12 cellular contexts compared by ENCODE assay signal in genomic region chr2:219643084-219643473, GRCh38. TPM values are rescaled to one million over a fixed set of nuclear protein-coding genes. Genes with fewer than 3 reads are reported as not detected.
DNase-seq lines count a peak whose midpoint lies in the region; ATAC-seq, FAIRE-seq and TF ChIP-seq lines count a peak whose summit lies in the region.
"Had no signal": no experiment of that assay in that cellular context is flagged by ENCODE, and none has a peak within 500 bp of the region (broad histone marks: within the 10 kb centered on the region; RNA-seq: fewer than 3 reads in every experiment).

No MANE protein-coding gene starts in this region.

- no peak overlapping the region; the same call in 1 of the 2 replicates for H2AFZ ChIP-seq in GM23338
- no peak overlapping the region for H2AFZ ChIP-seq in neural progenitor cell (replicated peaks)

- FAIRE-seq in GM12891 (lab: Jason Lieb, UNC), result no peak
- FAIRE-seq: pancreas had no signal

- H3K4me1 Mint-ChIP-seq in GM23338 (peaks cover 31% of the 10 kb centered on the region), neural progenitor cell (peaks cover 29% of the 10 kb centered on the region)
- H3K4me1 Mint-ChIP-seq in CD4-positive, alpha-beta memory T cell, result peaks cover 0 to 6% (median 4%) of the 10 kb centered on the region in 4 donors

- no peaks in the 10 kb centered on the region for H3K9me3 ChIP-seq in BLaER1 treated with 17β-estradiol and CSF1 and Interleukin-3, amounts not matched to agents 10 nM and 100 nM (replicated peaks in 1 of 11)
- no peaks in the 10 kb centered on the region for H3K9me3 ChIP-seq in adipocyte (ENCODE audit: control insufficient read depth, low read length)
- H3K9me3 ChIP-seq in neural progenitor cell (ENCODE audit: low read depth), result no peaks in the 10 kb centered on the region
- H3K9me3 ChIP-seq in CD4-positive, alpha-beta memory T cell (ENCODE audit: control insufficient read depth in 1 of 2, low read length in 2 of 2), result no peaks in the 10 kb centered on the region
- H3K9me3 ChIP-seq: pancreas, thyroid gland had no signal

- H3K36me3 Mint-ChIP-seq in GM23338 (ENCODE audit: low read depth), result no peaks in the 10 kb centered on the region
- no peaks in the 10 kb centered on the region for H3K36me3 Mint-ChIP-seq in neural progenitor cell
- no peaks in the 10 kb centered on the region for H3K36me3 Mint-ChIP-seq in CD4-positive, alpha-beta memory T cell

- H3K9me3 Mint-ChIP-seq in GM23338, result 0 out of 3 replicates have a peak, but pooled peaks cover 3% of the 10 kb centered on the region
- H3K9me3 Mint-ChIP-seq in neural progenitor cell, result no peaks in the 10 kb centered on the region
- no peaks in the 10 kb centered on the region for H3K9me3 Mint-ChIP-seq in CD4-positive, alpha-beta memory T cell
- H3K9me3 Mint-ChIP-seq: dendritic cell treated with granulocyte-macrophage colony-stimulating factor and Interleukin-4, amounts not matched to agents 40 ng/mL and 50 ng/mL, for 4 days; T-helper 1 cell treated with Interleukin-12 subunit alpha and Interleukin-12 subunit beta and Interleukin-4 antibody, amounts not matched to agents 30 μg/mL and 1 μg/mL, for 36 hours had no signal

- H3K36me3 ChIP-seq in BLaER1 treated with 17β-estradiol and CSF1 and Interleukin-3, amounts not matched to agents 10 nM and 100 nM, result no peaks in the 10 kb centered on the region
- H3K36me3 ChIP-seq in GM23338 (ENCODE audit: insufficient read depth) (no peaks in the 10 kb centered on the region), adipocyte (ENCODE audit: control insufficient read depth, insufficient read depth, low read length, severe bottlenecking) (no peaks in the 10 kb centered on the region), neural progenitor cell (no peaks in the 10 kb centered on the region)
- H3K36me3 ChIP-seq in CD4-positive, alpha-beta memory T cell (ENCODE audit: insufficient read depth, low read length), result no peaks in the 10 kb centered on the region
- H3K36me3 ChIP-seq: pancreas, thyroid gland had no signal

- POLR2A ChIA-PET in CD4-positive, alpha-beta memory T cell (lab: Charles Lee; ENCODE audit: partially characterized antibody), result interaction anchor here (0.6 kb wide), 1 partner anchor 24 kb away, joined by 3 read pairs; no protein-coding TSS in a partner anchor

- H3K9ac ChIP-seq in BLaER1 treated with 17β-estradiol and CSF1 and Interleukin-3, amounts not matched to agents 10 nM and 100 nM, result peak overlapping the region in 7 of 11 experiments; percentile 27 to 51 (median 43); a peak in 6 of 22 replicates
- H3K9ac ChIP-seq in adipocyte (ENCODE audit: low read length), result peak overlapping the region; percentile 41
- no peak overlapping the region for H3K9ac ChIP-seq in neural progenitor cell

- DNase-seq in GM23338 (ENCODE audit: low spot score) (no peak), adipocyte (ENCODE audit: low read depth) (no peak), neural progenitor cell (ENCODE audit: low spot score) (no peak), GM12891 (ENCODE audit: insufficient read length, low spot score) (no peak)
- DNase-seq in CD4-positive, alpha-beta memory T cell, result no peak

- H4K20me1 ChIP-seq in BLaER1 treated with 17β-estradiol and CSF1 and Interleukin-3, amounts not matched to agents 10 nM and 100 nM, result peaks cover 0 to 11% (median 0%) of the 10 kb centered on the region in 11 experiments; a peak in 1 of 22 replicates
- H4K20me1 ChIP-seq in GM23338 (replicated peaks; ENCODE audit: insufficient read depth), result no peaks in the 10 kb centered on the region
- no peaks in the 10 kb centered on the region for H4K20me1 ChIP-seq in neural progenitor cell (ENCODE audit: low read depth)

- intact Hi-C loops in CD4-positive, alpha-beta memory T cell (cut with micrococcal nuclease), result loop anchor here (5.0 kb wide), 1 partner anchor 146 kb away; the partner anchor contains the start of gene GMPPA

- no peak for ATAC-seq in GM23338
- no peak for ATAC-seq in GM18502 (IDR thresholded peaks at IDR 0.05; ENCODE audit: poor library complexity, unreplicated experiment)

- H3K4me3 Mint-ChIP-seq in GM23338 (no peak overlapping the region), neural progenitor cell (peak overlapping the region; percentile 60)
- no peak overlapping the region for H3K4me3 Mint-ChIP-seq in CD4-positive, alpha-beta memory T cell
- H3K4me3 Mint-ChIP-seq: dendritic cell treated with granulocyte-macrophage colony-stimulating factor and Interleukin-4, amounts not matched to agents 40 ng/mL and 50 ng/mL, for 4 days; T-helper 1 cell treated with Interleukin-12 subunit alpha and Interleukin-12 subunit beta and Interleukin-4 antibody, amounts not matched to agents 30 μg/mL and 1 μg/mL, for 36 hours had no signal

- H3K9me2 ChIP-seq in GM23338 (ENCODE audit: insufficient read depth), result no peaks in the 10 kb centered on the region

- no peaks in the 10 kb centered on the region for H3K79me2 ChIP-seq in GM23338 (replicated peaks; ENCODE audit: insufficient read depth)
- no peaks in the 10 kb centered on the region for H3K79me2 ChIP-seq in neural progenitor cell (ENCODE audit: low read depth)

- peaks cover 31 to 45% (median 38%) of the 10 kb centered on the region in 10 experiments for H3K4me1 ChIP-seq in BLaER1 treated with 17β-estradiol and CSF1 and Interleukin-3, amounts not matched to agents 10 nM and 100 nM
- H3K4me1 ChIP-seq in GM23338 (ENCODE audit: insufficient read depth) (peaks cover 13% of the 10 kb centered on the region; the same call in 1 of the 2 replicates), adipocyte (ENCODE audit: control insufficient read depth, insufficient read depth, low read length) (peaks cover 37% of the 10 kb centered on the region), neural progenitor cell (peaks cover 13% of the 10 kb centered on the region)
- no peaks in the 10 kb centered on the region for H3K4me1 ChIP-seq in CD4-positive, alpha-beta memory T cell (ENCODE audit: insufficient read depth, low read length)

- CTCF ChIA-PET in CD4-positive, alpha-beta memory T cell (lab: Charles Lee; ENCODE audit: partially characterized antibody), result interaction anchor here (0.7 to 4.7 kb wide), 8 partner anchors 11 to 241 kb away, joined by 3 to 51 read pairs (median 5); partner anchors contain the start of genes CHPF, STK11IP and TMEM198

- H3K27me3 Mint-ChIP-seq in GM23338 (ENCODE audit: insufficient read depth, low read depth, poor library complexity) (peaks cover 11% of the 10 kb centered on the region), neural progenitor cell (ENCODE audit: insufficient read depth, low read depth) (peaks cover 11% of the 10 kb centered on the region)
- H3K27me3 Mint-ChIP-seq in CD4-positive, alpha-beta memory T cell, result peaks cover 14 to 38% of the 10 kb centered on the region in 2 donors

- H3K4me2 ChIP-seq in BLaER1 treated with 17β-estradiol and CSF1 and Interleukin-3, amounts not matched to agents 10 nM and 100 nM, result peak overlapping the region; percentile 64 to 92 (median 80)
- H3K4me2 ChIP-seq in GM23338, result peak overlapping the region; percentile 69; the same call in 1 of the 2 replicates
- peak overlapping the region; percentile 38 for H3K4me2 ChIP-seq in neural progenitor cell

- H3K27ac Mint-ChIP-seq in GM23338, result no peak overlapping the region
- H3K27ac Mint-ChIP-seq in neural progenitor cell, result no peak overlapping the region
- H3K27ac Mint-ChIP-seq in CD4-positive, alpha-beta memory T cell, result peak overlapping the region in 1 of 7 donors; percentile 38
- H3K27ac Mint-ChIP-seq: dendritic cell treated with granulocyte-macrophage colony-stimulating factor and Interleukin-4, amounts not matched to agents 40 ng/mL and 50 ng/mL, for 4 days; T-helper 1 cell treated with Interleukin-12 subunit alpha and Interleukin-12 subunit beta and Interleukin-4 antibody, amounts not matched to agents 30 μg/mL and 1 μg/mL, for 36 hours had no signal

- H3F3A ChIP-seq in GM23338 (replicated peaks; ENCODE audit: low read depth), result 0 out of 2 replicates have a peak, but pooled peaks cover 2% of the 10 kb centered on the region
- no peaks in the 10 kb centered on the region for H3F3A ChIP-seq in neural progenitor cell (ENCODE audit: low read depth)

- peaks cover 0 to under 1% (median 0%) of the 10 kb centered on the region in 11 experiments; a peak in 2 of 22 replicates for H3K27me3 ChIP-seq in BLaER1 treated with 17β-estradiol and CSF1 and Interleukin-3, amounts not matched to agents 10 nM and 100 nM
- H3K27me3 ChIP-seq in GM23338 (ENCODE audit: insufficient read depth) (peaks cover 4% of the 10 kb centered on the region; the same call in 1 of the 2 replicates), adipocyte (replicated peaks; ENCODE audit: control insufficient read depth, insufficient read depth, low read length) (no peaks in the 10 kb centered on the region), neural progenitor cell (peaks cover 11% of the 10 kb centered on the region)
- no peaks in the 10 kb centered on the region for H3K27me3 ChIP-seq in CD4-positive, alpha-beta memory T cell (ENCODE audit: insufficient read depth, low read length)
- H3K27me3 ChIP-seq: pancreas, thyroid gland had no signal

- H3K27ac ChIP-seq in BLaER1 treated with 17β-estradiol and CSF1 and Interleukin-3, amounts not matched to agents 10 nM and 100 nM, result peak overlapping the region in 2 of 11 experiments; percentile 24 to 41; a peak in 3 of 22 replicates
- H3K27ac ChIP-seq in GM23338 (ENCODE audit: low read depth), result no peak overlapping the region
- H3K27ac ChIP-seq in neural progenitor cell, result no peak overlapping the region
- no peak overlapping the region for H3K27ac ChIP-seq in CD4-positive, alpha-beta memory T cell (ENCODE audit: low read depth, low read length)
- H3K27ac ChIP-seq: pancreas, thyroid gland had no signal

- no peak for TF ChIP-seq POLR2A in GM12891 (IDR thresholded peaks at IDR 0.05; ENCODE audit: low read depth, low read length)

- TF ChIP-seq CTCF in GM23338 (conservative IDR thresholded peaks at IDR 0.05; ENCODE audit: low read depth in 2 of 2), result no peak
- no peak for TF ChIP-seq CTCF in neural progenitor cell (IDR thresholded peaks at IDR 0.05)

- peak overlapping the region in 3 of 10 experiments; percentile 16 to 43 (median 21); a peak in 3 of 20 replicates for H3K4me3 ChIP-seq in BLaER1 treated with 17β-estradiol and CSF1 and Interleukin-3, amounts not matched to agents 10 nM and 100 nM
- no peak overlapping the region for H3K4me3 ChIP-seq in GM23338
- H3K4me3 ChIP-seq in adipocyte (ENCODE audit: low read length), result no peak overlapping the region
- H3K4me3 ChIP-seq in neural progenitor cell, result no peak overlapping the region
- no peak overlapping the region for H3K4me3 ChIP-seq in CD4-positive, alpha-beta memory T cell (ENCODE audit: low read length in 2 of 2)
- H3K4me3 ChIP-seq: lung, pancreas, thyroid gland had no signal

RNA-seq across cellular contexts. Expression of gene SLC4A3, which starts 15.6 kb away (rescaled TPM):
- total RNA-seq in GM23338 (2014; rRNA removed; shearing (Covaris generic)), result 5.6 and 6.8 TPM in 2 replicates
- 3.6 and 3.9 TPM in 2 replicates for polyA plus RNA-seq in GM23338 (2016; fragmentation: Nextera tagmentation; extraction: Ambion mirVana)
- total RNA-seq in neural progenitor cell (ENCODE audit: low replicate concordance), result 0.88 and 3.7 TPM in 2 replicates
- not detected for total RNA-seq in CD4-positive, alpha-beta memory T cell
- polyA plus RNA-seq in CD4-positive, alpha-beta memory T cell, result not detected
- polyA plus RNA-seq in GM12891 (2012; ENCODE audit: low read depth, missing spikeins), result not detected

RNA-seq across cellular contexts. Expression of gene STK11IP, which starts 45.4 kb away (rescaled TPM):
- 28.1 and 29.3 TPM in 2 replicates for total RNA-seq in GM23338 (2014; rRNA removed; shearing (Covaris generic))
- 14.2 and 16.6 TPM in 2 replicates for polyA plus RNA-seq in GM23338 (2016; fragmentation: Nextera tagmentation; extraction: Ambion mirVana)
- total RNA-seq in neural progenitor cell (ENCODE audit: low replicate concordance), result 16.8 and 22.7 TPM in 2 replicates
- total RNA-seq in CD4-positive, alpha-beta memory T cell, result 10 to 100 TPM; 48.7 to 50.2 TPM
- 1 to 10 TPM; 8.3 to 9.8 TPM for polyA plus RNA-seq in CD4-positive, alpha-beta memory T cell
- 15.1 TPM for polyA plus RNA-seq in GM12891 (2012; ENCODE audit: low read depth, missing spikeins)
